1 cellular context compared by ENCODE assay signal in genomic region chr22:19658057-19658966, GRCh38.
TF ChIP-seq lines count a peak whose summit lies in the region.

No MANE protein-coding gene starts in this region.

TF ChIP-seq in IMR-90, 13 proteins besides CTCF, POLR2A, EP300 and RAD21 (continued from another document):
- TF ChIP-seq CEBPB (IDR thresholded peaks at IDR 0.05; ENCODE audit: low read depth, low read length) (no peak), MXI1 (IDR thresholded peaks at IDR 0.05; ENCODE audit: borderline replicate concordance, low read depth, low read length) (no peak), RFX5 (IDR thresholded peaks at IDR 0.05; ENCODE audit: low read depth, low read length) (no peak), RCOR1 (IDR thresholded peaks at IDR 0.05; ENCODE audit: insufficient replicate concordance, low read length) (no peak), USF2 (IDR thresholded peaks at IDR 0.05; ENCODE audit: low read depth, low read length) (no peak), MAFK (IDR thresholded peaks at IDR 0.05; ENCODE audit: low read depth, low read length) (no peak), BHLHE40 (IDR thresholded peaks at IDR 0.05; ENCODE audit: low read depth, low read length) (no peak), SMC3 (IDR thresholded peaks at IDR 0.05; ENCODE audit: low read depth, low read length) (no peak), MAZ (IDR thresholded peaks at IDR 0.05; ENCODE audit: borderline replicate concordance, low read depth, low read length) (no peak), NFE2L2 (IDR thresholded peaks at IDR 0.05; ENCODE audit: low read depth, low read length) (no peak), FOS (IDR thresholded peaks at IDR 0.05; ENCODE audit: low read depth, low read length) (no peak), CHD1 (IDR thresholded peaks at IDR 0.05; ENCODE audit: low read depth, low read length) (no peak)
